In the genomic region with DNA sequence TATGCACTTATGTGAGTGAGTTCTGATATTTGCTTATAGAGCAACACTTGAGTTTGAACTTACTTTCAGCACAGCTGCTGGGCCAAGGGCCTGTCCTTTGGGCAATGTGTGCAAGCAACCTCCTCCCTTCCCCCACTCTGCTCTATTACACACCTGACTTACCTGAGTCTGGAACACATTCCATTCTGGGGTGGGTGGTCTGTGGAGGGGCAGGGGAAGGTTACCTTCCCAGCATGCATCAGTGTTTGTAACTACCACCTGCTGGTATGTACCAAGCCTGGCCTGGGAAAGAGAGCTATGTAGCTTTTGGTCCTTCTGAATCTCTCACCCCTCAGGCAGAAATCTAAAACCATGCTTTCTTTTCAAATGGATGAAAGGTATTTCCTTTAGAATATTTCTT, we compare ENCODE assay signal across 29 cellular contexts.
DNase-seq lines count a peak whose midpoint lies in the region; ATAC-seq and TF ChIP-seq lines count a peak whose summit lies in the region.
"Had no signal": no experiment of that assay in that cellular context is flagged by ENCODE, and none has a peak within 500 bp of the region (broad histone marks: within the 10 kb centered on the region; RNA-seq: fewer than 3 reads in every experiment).

No MANE protein-coding gene starts in this region.

- intact Hi-C loops in upper lobe of right lung (cut with DNase I) (no loop called here), dorsolateral prefrontal cortex (cut with DNase I) (no loop called here)

- H3K27ac Mint-ChIP-seq in WTC11, result peak overlapping the region; percentile 79
- H3K27ac Mint-ChIP-seq: activated CD4-positive, alpha-beta memory T cell treated with anti-CD3 and anti-CD28 coated beads for 36 hours; activated naive CD8-positive, alpha-beta T cell treated with anti-CD3 and anti-CD28 coated beads, Interleukin-2, amount 50 U/mL, for 24 hours; activated T-cell treated with anti-CD3 and anti-CD28 coated beads, Interleukin-2, amount 50 U/mL, for 72 hours; effector memory CD8-positive, alpha-beta T cell; stimulated activated naive B cell treated with anti-CD40 and anti-IgM and Interleukin-4, amounts not matched to agents 10 μg/mL and 1 μg/mL and 100 μg/mL, for 72 hours had no signal

- CTCF ChIA-PET in WTC11 (lab: Charles Lee), result no interaction called here

- peaks cover 8% of the 10 kb centered on the region for H3K9me3 Mint-ChIP-seq in WTC11
- H3K9me3 Mint-ChIP-seq: activated CD4-positive, alpha-beta memory T cell treated with anti-CD3 and anti-CD28 coated beads for 36 hours; activated naive CD8-positive, alpha-beta T cell treated with anti-CD3 and anti-CD28 coated beads, Interleukin-2, amount 50 U/mL, for 24 hours; activated T-cell treated with anti-CD3 and anti-CD28 coated beads, Interleukin-2, amount 50 U/mL, for 72 hours; effector memory CD8-positive, alpha-beta T cell; neural crest cell; stimulated activated naive B cell treated with anti-CD40 and anti-IgM and Interleukin-4, amounts not matched to agents 10 μg/mL and 1 μg/mL and 100 μg/mL, for 72 hours had no signal

- H3K36me3 Mint-ChIP-seq in WTC11, result no peaks in the 10 kb centered on the region
- H3K36me3 Mint-ChIP-seq: activated CD4-positive, alpha-beta memory T cell treated with anti-CD3 and anti-CD28 coated beads for 36 hours had no signal

- POLR2A ChIA-PET in WTC11 (lab: Charles Lee), result interaction anchor here (0.5 kb wide), 1 partner anchor 27 kb away, joined by 3 read pairs; no protein-coding TSS in a partner anchor

- H3K4me1 ChIP-seq in HUES6 (ENCODE audit: control insufficient read depth, insufficient read depth, low read length), result peaks cover 13% of the 10 kb centered on the region
- no peaks in the 10 kb centered on the region for H3K4me1 ChIP-seq in upper lobe of right lung
- H3K4me1 ChIP-seq: BLaER1 treated with 17β-estradiol and CSF1 and Interleukin-3, amounts not matched to agents 10 nM and 100 nM; colonic mucosa had no signal

- H3K4me3 ChIP-seq in HUES6 (ENCODE audit: low read depth, low read length), result no peak overlapping the region
- H3K4me3 ChIP-seq in upper lobe of right lung, result no peak overlapping the region
- H3K4me3 ChIP-seq in dorsolateral prefrontal cortex, result no peak overlapping the region
- H3K4me3 ChIP-seq: BLaER1 treated with 17β-estradiol and CSF1 and Interleukin-3, amounts not matched to agents 10 nM and 100 nM; cardiac muscle cell; colonic mucosa; ovary; skin epidermis had no signal

- no peaks in the 10 kb centered on the region for H3K36me3 ChIP-seq in HUES6 (ENCODE audit: control insufficient read depth, insufficient read depth, low read length)
- H3K36me3 ChIP-seq in upper lobe of right lung, result no peaks in the 10 kb centered on the region
- H3K36me3 ChIP-seq: BLaER1 treated with 17β-estradiol and CSF1 and Interleukin-3, amounts not matched to agents 10 nM and 100 nM; cardiac muscle cell; colonic mucosa; ovary had no signal

- H3K9me3 ChIP-seq in HUES6 (ENCODE audit: control insufficient read depth, insufficient read depth, low read depth, low read length) (no peaks in the 10 kb centered on the region), upper lobe of right lung (no peaks in the 10 kb centered on the region)
- H3K9me3 ChIP-seq: BLaER1 treated with 17β-estradiol and CSF1 and Interleukin-3, amounts not matched to agents 10 nM and 100 nM; colonic mucosa; ovary; SK-N-SH had no signal

- H3K27me3 Mint-ChIP-seq in WTC11 (ENCODE audit: low read depth), result no peaks in the 10 kb centered on the region
- H3K27me3 Mint-ChIP-seq: activated CD4-positive, alpha-beta memory T cell treated with anti-CD3 and anti-CD28 coated beads for 36 hours; activated naive CD8-positive, alpha-beta T cell treated with anti-CD3 and anti-CD28 coated beads, Interleukin-2, amount 50 U/mL, for 24 hours; effector memory CD8-positive, alpha-beta T cell; stimulated activated naive B cell treated with anti-CD40 and anti-IgM and Interleukin-4, amounts not matched to agents 10 μg/mL and 1 μg/mL and 100 μg/mL, for 72 hours had no signal

- H3K27me3 ChIP-seq in HUES6 (ENCODE audit: control insufficient read depth, insufficient read depth, low read length) (no peaks in the 10 kb centered on the region), upper lobe of right lung (no peaks in the 10 kb centered on the region), dorsolateral prefrontal cortex (no peaks in the 10 kb centered on the region)
- H3K27me3 ChIP-seq: BLaER1 treated with 17β-estradiol and CSF1 and Interleukin-3, amounts not matched to agents 10 nM and 100 nM; cardiac muscle cell; colonic mucosa; ovary had no signal

- H3K27ac ChIP-seq in HUES6 (ENCODE audit: low read depth, low read length), result peak overlapping the region; percentile 25; the same call in 1 of the 2 replicates
- H3K27ac ChIP-seq in upper lobe of right lung, result no peak overlapping the region
- H3K27ac ChIP-seq in dorsolateral prefrontal cortex, result peak overlapping the region in 1 of 59 donors; percentile 7
- H3K27ac ChIP-seq: BLaER1 treated with 17β-estradiol and CSF1 and Interleukin-3, amounts not matched to agents 10 nM and 100 nM; cardiac muscle cell; colonic mucosa; ovary; skin epidermis had no signal

- peaks cover 30% of the 10 kb centered on the region for H3K4me1 Mint-ChIP-seq in WTC11
- H3K4me1 Mint-ChIP-seq: activated naive CD8-positive, alpha-beta T cell treated with anti-CD3 and anti-CD28 coated beads, Interleukin-2, amount 50 U/mL, for 24 hours; neural crest cell; stimulated activated naive B cell treated with anti-CD40 and anti-IgM and Interleukin-4, amounts not matched to agents 10 μg/mL and 1 μg/mL and 100 μg/mL, for 72 hours had no signal

- no peak overlapping the region for H3K4me3 Mint-ChIP-seq in WTC11
- H3K4me3 Mint-ChIP-seq: activated CD4-positive, alpha-beta memory T cell treated with anti-CD3 and anti-CD28 coated beads for 36 hours; activated naive CD8-positive, alpha-beta T cell treated with anti-CD3 and anti-CD28 coated beads, Interleukin-2, amount 50 U/mL, for 24 hours; activated T-cell treated with anti-CD3 and anti-CD28 coated beads, Interleukin-2, amount 50 U/mL, for 72 hours; effector memory CD8-positive, alpha-beta T cell; neural crest cell; stimulated activated naive B cell treated with anti-CD40 and anti-IgM and Interleukin-4, amounts not matched to agents 10 μg/mL and 1 μg/mL and 100 μg/mL, for 72 hours had no signal

- DNase-seq in WTC11 (ENCODE audit: low spot score), result peak; percentile 68
- DNase-seq in kidney tubule cell (ENCODE audit: low spot score), result peak; percentile 5
- no peak for DNase-seq in upper lobe of right lung
- no peak for DNase-seq in NCI-H1436 treated with DMSO at 0.1 percent for 48 hours (lab: John Stamatoyannopoulos, UW)
- no peak for DNase-seq in dorsolateral prefrontal cortex
- DNase-seq: activated CD4-positive, alpha-beta memory T cell treated with anti-CD3 and anti-CD28 coated beads for 36 hours; activated CD4-positive, CD25-positive, alpha-beta regulatory T cell treated with anti-CD3 and anti-CD28 coated beads, Interleukin-2, amount 50 U/mL, for 72 hours; activated naive CD8-positive, alpha-beta T cell treated with anti-CD3 and anti-CD28 coated beads, Interleukin-2, amount 50 U/mL, for 24 hours; activated T-cell treated with anti-CD3 and anti-CD28 coated beads, Interleukin-2, amount 50 U/mL, for 72 hours; colonic mucosa; DMS153; effector memory CD8-positive, alpha-beta T cell; glutamatergic neuron; NCI-H1694; NCI-H2171 treated with DMSO at 0.1 percent for 48 hours; NCI-H524; ovary; SK-N-SH; stimulated activated naive B cell treated with anti-CD40 and anti-IgM and Interleukin-4, amounts not matched to agents 10 μg/mL and 1 μg/mL and 100 μg/mL, for 72 hours; substantia nigra; T-helper 2 cell had no signal

- TF ChIP-seq CTCF in WTC11 (IDR thresholded peaks at IDR 0.05) (no peak), upper lobe of right lung (IDR thresholded peaks at IDR 0.05) (no peak), dorsolateral prefrontal cortex (IDR thresholded peaks at IDR 0.05 in 54 of 56, conservative IDR thresholded peaks at IDR 0.05 in 2 of 56; ENCODE audit: low read depth in 1 of 56, partially characterized antibody in 56 of 56) (no peak)

- ATAC-seq in WTC11 (peak; percentile 97), upper lobe of right lung (peak; percentile 95), GM18870 (IDR thresholded peaks at IDR 0.05; ENCODE audit: unreplicated experiment) (no peak), GM18498 (IDR thresholded peaks at IDR 0.05; ENCODE audit: unreplicated experiment) (no peak)
- ATAC-seq: activated naive CD8-positive, alpha-beta T cell treated with anti-CD3 and anti-CD28 coated beads, Interleukin-2, amount 50 U/mL, for 24 hours; activated T-cell treated with anti-CD3 and anti-CD28 coated beads, Interleukin-2, amount 50 U/mL, for 72 hours; effector memory CD8-positive, alpha-beta T cell; Right ventricle myocardium inferior; stimulated activated naive B cell treated with anti-CD40 and anti-IgM and Interleukin-4, amounts not matched to agents 10 μg/mL and 1 μg/mL and 100 μg/mL, for 72 hours had no signal

- no peak overlapping the region for H3K9ac ChIP-seq in HUES6 (ENCODE audit: low read length)
- H3K9ac ChIP-seq: BLaER1 treated with 17β-estradiol and CSF1 and Interleukin-3, amounts not matched to agents 10 nM and 100 nM; SK-N-SH had no signal

TF ChIP-seq in WTC11, 78 proteins besides CTCF, POLR2A, EP300 and RAD21:
- peak; percentile 36; the same call in 1 of the 2 replicates for TF ChIP-seq SP1 (CRISPR knock-in tag; conservative IDR thresholded peaks at IDR 0.05)
- TF ChIP-seq, protein P1, sequence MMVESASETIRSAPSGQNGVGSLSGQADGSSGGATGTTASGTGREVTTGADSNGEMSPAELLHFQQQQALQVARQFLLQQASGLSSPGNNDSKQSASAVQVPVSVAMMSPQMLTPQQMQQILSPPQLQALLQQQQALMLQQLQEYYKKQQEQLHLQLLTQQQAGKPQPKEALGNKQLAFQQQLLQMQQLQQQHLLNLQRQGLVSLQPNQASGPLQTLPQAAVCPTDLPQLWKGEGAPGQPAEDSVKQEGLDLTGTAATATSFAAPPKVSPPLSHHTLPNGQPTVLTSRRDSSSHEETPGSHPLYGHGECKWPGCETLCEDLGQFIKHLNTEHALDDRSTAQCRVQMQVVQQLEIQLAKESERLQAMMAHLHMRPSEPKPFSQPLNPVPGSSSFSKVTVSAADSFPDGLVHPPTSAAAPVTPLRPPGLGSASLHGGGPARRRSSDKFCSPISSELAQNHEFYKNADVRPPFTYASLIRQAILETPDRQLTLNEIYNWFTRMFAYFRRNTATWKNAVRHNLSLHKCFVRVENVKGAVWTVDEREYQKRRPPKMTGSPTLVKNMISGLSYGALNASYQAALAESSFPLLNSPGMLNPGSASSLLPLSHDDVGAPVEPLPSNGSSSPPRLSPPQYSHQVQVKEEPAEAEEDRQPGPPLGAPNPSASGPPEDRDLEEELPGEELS (CRISPR knock-in tag; IDR thresholded peaks at IDR 0.05), result no peak

Comparison
In these comparisons a context has a peak if more than half of its experiments do, and no peak if none do; other contexts are left out.
1. ATAC-seq: peak in WTC11 (single experiment) and upper lobe of right lung (single experiment); none in GM18870 (single experiment) and GM18498 (single experiment).
2. DNase-seq: peak in WTC11 (single experiment) and kidney tubule cell (single experiment); none in upper lobe of right lung (single experiment), NCI-H1436 treated with DMSO at 0.1 percent for 48 hours (single experiment) and dorsolateral prefrontal cortex (0 of 10).